ENCODE assay signal across 1 cellular context in the genomic region with DNA sequence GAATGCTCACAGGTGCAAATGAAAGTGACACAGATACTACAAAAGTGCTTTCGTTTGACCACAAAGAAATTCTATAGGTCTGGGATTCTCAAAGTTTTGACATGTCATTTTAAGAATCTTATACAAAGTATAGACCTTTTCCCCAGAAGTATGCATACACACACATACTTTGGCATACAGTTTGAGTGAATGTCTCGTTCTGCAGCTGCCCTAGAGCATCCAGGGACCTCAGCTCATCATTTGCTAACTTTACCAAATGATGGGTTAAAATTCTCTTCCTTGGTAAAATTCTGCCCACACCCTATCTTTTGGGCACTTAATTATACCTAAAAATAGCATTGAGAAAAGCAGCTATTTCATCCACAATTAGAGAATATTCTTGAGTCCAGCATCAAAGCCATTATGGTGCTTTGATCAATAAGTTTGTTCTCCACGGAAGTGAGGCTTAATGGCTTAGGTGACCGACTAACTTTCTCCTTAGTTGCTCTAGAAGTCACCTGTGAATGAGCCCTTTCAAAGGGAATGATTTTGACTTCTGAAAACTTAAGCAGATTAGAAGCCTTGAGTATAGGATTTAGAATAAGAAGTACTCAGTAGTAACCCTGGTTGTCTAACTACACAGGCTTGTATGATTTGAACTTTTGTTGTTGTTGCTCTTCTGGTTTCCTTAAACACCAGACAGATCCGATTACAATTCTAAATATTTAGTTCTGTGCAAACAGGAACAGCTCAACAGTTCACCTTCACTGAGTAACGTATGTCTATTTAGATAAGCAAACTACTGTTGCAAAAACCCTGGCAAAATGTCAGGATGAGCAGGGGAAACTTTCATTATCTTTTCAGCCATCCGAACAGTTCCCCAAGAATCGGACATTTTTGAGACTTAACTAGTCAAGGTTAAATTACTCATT.
A peak's percentile ranks its signal among the peaks of the same experiment; 100 is the strongest.
TF ChIP-seq lines count a peak whose summit lies in the region.

No MANE protein-coding gene starts in this region.

TF ChIP-seq in HepG2, 621 proteins besides CTCF, POLR2A, EP300 and RAD21 (continued from another document and continues in another):
- TF ChIP-seq, protein P1, sequence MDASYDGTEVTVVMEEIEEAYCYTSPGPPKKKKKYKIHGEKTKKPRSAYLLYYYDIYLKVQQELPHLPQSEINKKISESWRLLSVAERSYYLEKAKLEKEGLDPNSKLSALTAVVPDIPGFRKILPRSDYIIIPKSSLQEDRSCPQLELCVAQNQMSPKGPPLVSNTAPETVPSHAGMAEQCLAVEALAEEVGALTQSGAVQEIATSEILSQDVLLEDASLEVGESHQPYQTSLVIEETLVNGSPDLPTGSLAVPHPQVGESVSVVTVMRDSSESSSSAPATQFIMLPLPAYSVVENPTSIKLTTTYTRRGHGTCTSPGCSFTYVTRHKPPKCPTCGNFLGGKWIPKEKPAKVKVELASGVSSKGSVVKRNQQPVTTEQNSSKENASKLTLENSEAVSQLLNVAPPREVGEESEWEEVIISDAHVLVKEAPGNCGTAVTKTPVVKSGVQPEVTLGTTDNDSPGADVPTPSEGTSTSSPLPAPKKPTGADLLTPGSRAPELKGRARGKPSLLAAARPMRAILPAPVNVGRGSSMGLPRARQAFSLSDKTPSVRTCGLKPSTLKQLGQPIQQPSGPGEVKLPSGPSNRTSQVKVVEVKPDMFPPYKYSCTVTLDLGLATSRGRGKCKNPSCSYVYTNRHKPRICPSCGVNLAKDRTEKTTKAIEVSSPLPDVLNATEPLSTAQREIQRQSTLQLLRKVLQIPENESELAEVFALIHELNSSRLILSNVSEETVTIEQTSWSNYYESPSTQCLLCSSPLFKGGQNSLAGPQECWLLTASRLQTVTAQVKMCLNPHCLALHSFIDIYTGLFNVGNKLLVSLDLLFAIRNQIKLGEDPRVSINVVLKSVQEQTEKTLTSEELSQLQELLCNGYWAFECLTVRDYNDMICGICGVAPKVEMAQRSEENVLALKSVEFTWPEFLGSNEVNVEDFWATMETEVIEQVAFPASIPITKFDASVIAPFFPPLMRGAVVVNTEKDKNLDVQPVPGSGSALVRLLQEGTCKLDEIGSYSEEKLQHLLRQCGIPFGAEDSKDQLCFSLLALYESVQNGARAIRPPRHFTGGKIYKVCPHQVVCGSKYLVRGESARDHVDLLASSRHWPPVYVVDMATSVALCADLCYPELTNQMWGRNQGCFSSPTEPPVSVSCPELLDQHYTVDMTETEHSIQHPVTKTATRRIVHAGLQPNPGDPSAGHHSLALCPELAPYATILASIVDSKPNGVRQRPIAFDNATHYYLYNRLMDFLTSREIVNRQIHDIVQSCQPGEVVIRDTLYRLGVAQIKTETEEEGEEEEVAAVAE (CRISPR knock-in tag; IDR thresholded peaks at IDR 0.05; ENCODE audit: borderline replicate concordance), result no peak
- TF ChIP-seq ZNF83 (CRISPR knock-in tag; IDR thresholded peaks at IDR 0.05; ENCODE audit: borderline replicate concordance) (no peak), FOXA3 (CRISPR knock-in tag; IDR thresholded peaks at IDR 0.05) (peak; percentile 91), KDM6A (CRISPR knock-in tag; IDR thresholded peaks at IDR 0.05; ENCODE audit: low read depth) (peak; percentile 71; the same call in 1 of the 2 replicates), ATAD3A (CRISPR knock-in tag; IDR thresholded peaks at IDR 0.05) (no peak), ZNF382 (CRISPR knock-in tag; IDR thresholded peaks at IDR 0.05; ENCODE audit: borderline replicate concordance) (no peak), TMF1 (CRISPR knock-in tag; IDR thresholded peaks at IDR 0.05; ENCODE audit: low read depth) (no peak), ZNF337 (CRISPR knock-in tag; IDR thresholded peaks at IDR 0.05; ENCODE audit: borderline replicate concordance, low read depth) (no peak), BCL6 (CRISPR knock-in tag; IDR thresholded peaks at IDR 0.05) (peak; percentile 74), ZKSCAN5 (CRISPR knock-in tag; IDR thresholded peaks at IDR 0.05) (no peak), AHDC1 (CRISPR knock-in tag; IDR thresholded peaks at IDR 0.05; ENCODE audit: borderline replicate concordance) (peak; percentile 87; the same call in 1 of the 2 replicates), ZBTB20 (CRISPR knock-in tag; IDR thresholded peaks at IDR 0.05; ENCODE audit: borderline replicate concordance, low read depth) (peak; percentile 69; the same call in 1 of the 2 replicates), PREB (CRISPR knock-in tag; IDR thresholded peaks at IDR 0.05) (no peak), ZNF224 (CRISPR knock-in tag; IDR thresholded peaks at IDR 0.05) (no peak), ZNF44 (CRISPR knock-in tag; IDR thresholded peaks at IDR 0.05) (no peak), ZNF275 (CRISPR knock-in tag; IDR thresholded peaks at IDR 0.05; ENCODE audit: borderline replicate concordance) (no peak), ZNF557 (CRISPR knock-in tag; IDR thresholded peaks at IDR 0.05) (no peak), MED1 (CRISPR knock-in tag; IDR thresholded peaks at IDR 0.05) (peak; percentile 73), CC2D1A (CRISPR knock-in tag; IDR thresholded peaks at IDR 0.05) (no peak), NONO (IDR thresholded peaks at IDR 0.05) (no peak), NONO (CRISPR knock-in tag; conservative IDR thresholded peaks at IDR 0.05) (no peak), ZNF724P (CRISPR knock-in tag; IDR thresholded peaks at IDR 0.05; ENCODE audit: borderline replicate concordance) (no peak), ZNF768 (CRISPR knock-in tag; IDR thresholded peaks at IDR 0.05) (no peak), ZFP41 (CRISPR knock-in tag; IDR thresholded peaks at IDR 0.05; ENCODE audit: borderline replicate concordance) (no peak), MATR3 (CRISPR knock-in tag; IDR thresholded peaks at IDR 0.05) (no peak), ZNF616 (CRISPR knock-in tag; IDR thresholded peaks at IDR 0.05; ENCODE audit: low read depth) (no peak), MAZ (IDR thresholded peaks at IDR 0.05; ENCODE audit: borderline replicate concordance, low read depth, low read length) (no peak), MAZ (CRISPR knock-in tag; IDR thresholded peaks at IDR 0.05; ENCODE audit: low read depth) (no peak), MEIS1 (CRISPR knock-in tag; IDR thresholded peaks at IDR 0.05; ENCODE audit: borderline replicate concordance) (no peak), HNRNPH1 (optimal IDR thresholded peaks at IDR 0.05; ENCODE audit: low read depth, low read length) (no peak), MIXL1 (CRISPR knock-in tag; IDR thresholded peaks at IDR 0.05) (peak; percentile 28; the same call in 1 of the 2 replicates), SP140L (CRISPR knock-in tag; IDR thresholded peaks at IDR 0.05; ENCODE audit: borderline replicate concordance) (no peak), ONECUT2 (CRISPR knock-in tag; IDR thresholded peaks at IDR 0.05) (peak; percentile 70; the same call in 1 of the 2 replicates), ATF4 (CRISPR knock-in tag; IDR thresholded peaks at IDR 0.05) (peak in 1 of 2 experiments; percentile 48; a peak in 2 of 4 replicates)
- TF ChIP-seq, protein P2, sequence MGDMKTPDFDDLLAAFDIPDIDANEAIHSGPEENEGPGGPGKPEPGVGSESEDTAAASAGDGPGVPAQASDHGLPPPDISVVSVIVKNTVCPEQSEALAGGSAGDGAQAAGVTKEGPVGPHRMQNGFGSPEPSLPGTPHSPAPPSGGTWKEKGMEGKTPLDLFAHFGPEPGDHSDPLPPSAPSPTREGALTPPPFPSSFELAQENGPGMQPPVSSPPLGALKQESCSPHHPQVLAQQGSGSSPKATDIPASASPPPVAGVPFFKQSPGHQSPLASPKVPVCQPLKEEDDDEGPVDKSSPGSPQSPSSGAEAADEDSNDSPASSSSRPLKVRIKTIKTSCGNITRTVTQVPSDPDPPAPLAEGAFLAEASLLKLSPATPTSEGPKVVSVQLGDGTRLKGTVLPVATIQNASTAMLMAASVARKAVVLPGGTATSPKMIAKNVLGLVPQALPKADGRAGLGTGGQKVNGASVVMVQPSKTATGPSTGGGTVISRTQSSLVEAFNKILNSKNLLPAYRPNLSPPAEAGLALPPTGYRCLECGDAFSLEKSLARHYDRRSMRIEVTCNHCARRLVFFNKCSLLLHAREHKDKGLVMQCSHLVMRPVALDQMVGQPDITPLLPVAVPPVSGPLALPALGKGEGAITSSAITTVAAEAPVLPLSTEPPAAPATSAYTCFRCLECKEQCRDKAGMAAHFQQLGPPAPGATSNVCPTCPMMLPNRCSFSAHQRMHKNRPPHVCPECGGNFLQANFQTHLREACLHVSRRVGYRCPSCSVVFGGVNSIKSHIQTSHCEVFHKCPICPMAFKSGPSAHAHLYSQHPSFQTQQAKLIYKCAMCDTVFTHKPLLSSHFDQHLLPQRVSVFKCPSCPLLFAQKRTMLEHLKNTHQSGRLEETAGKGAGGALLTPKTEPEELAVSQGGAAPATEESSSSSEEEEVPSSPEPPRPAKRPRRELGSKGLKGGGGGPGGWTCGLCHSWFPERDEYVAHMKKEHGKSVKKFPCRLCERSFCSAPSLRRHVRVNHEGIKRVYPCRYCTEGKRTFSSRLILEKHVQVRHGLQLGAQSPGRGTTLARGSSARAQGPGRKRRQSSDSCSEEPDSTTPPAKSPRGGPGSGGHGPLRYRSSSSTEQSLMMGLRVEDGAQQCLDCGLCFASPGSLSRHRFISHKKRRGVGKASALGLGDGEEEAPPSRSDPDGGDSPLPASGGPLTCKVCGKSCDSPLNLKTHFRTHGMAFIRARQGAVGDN (CRISPR knock-in tag; IDR thresholded peaks at IDR 0.05), result no peak
- TF ChIP-seq, protein P3, sequence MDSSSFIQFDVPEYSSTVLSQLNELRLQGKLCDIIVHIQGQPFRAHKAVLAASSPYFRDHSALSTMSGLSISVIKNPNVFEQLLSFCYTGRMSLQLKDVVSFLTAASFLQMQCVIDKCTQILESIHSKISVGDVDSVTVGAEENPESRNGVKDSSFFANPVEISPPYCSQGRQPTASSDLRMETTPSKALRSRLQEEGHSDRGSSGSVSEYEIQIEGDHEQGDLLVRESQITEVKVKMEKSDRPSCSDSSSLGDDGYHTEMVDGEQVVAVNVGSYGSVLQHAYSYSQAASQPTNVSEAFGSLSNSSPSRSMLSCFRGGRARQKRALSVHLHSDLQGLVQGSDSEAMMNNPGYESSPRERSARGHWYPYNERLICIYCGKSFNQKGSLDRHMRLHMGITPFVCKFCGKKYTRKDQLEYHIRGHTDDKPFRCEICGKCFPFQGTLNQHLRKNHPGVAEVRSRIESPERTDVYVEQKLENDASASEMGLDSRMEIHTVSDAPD (CRISPR knock-in tag; IDR thresholded peaks at IDR 0.05), result no peak; the same call in 1 of the 2 replicates
